ENCODE assay signal across 9 cellular contexts in genomic region chr14:91142214-91142668, GRCh38. TPM values are rescaled to one million over a fixed set of nuclear protein-coding genes. Genes with fewer than 3 reads are reported as not detected.
DNase-seq lines count a peak whose midpoint lies in the region; ATAC-seq, FAIRE-seq and TF ChIP-seq lines count a peak whose summit lies in the region.
"Had no signal": no experiment of that assay in that cellular context is flagged by ENCODE, and none has a peak within 500 bp of the region (broad histone marks: within the 10 kb centered on the region; RNA-seq: fewer than 3 reads in every experiment).

No MANE protein-coding gene starts in this region.

- no TSS peak for BruUV-seq in HepG2 (replicated peaks; lab: Mats Ljungman, UMichigan)

- H3K36me3 ChIP-seq in liver (ENCODE audit: control insufficient read depth in 4 of 4, insufficient read depth in 3 of 4, low read depth in 1 of 4, low read length in 3 of 4) (peaks cover 0 to 6% (median 3%) of the 10 kb centered on the region in 4 donors), HepG2 (replicated peaks in 1 of 2; ENCODE audit: control insufficient read depth in 1 of 2, insufficient read depth in 2 of 2, low read length in 2 of 2) (peaks cover 5 to 18% of the 10 kb centered on the region in 2 experiments)

- no peaks in the 10 kb centered on the region for H3K9me3 ChIP-seq in liver (ENCODE audit: control insufficient read depth in 4 of 4, low read length in 3 of 4)
- H3K9me3 ChIP-seq in HepG2 (ENCODE audit: low read length) = no peaks in the 10 kb centered on the region
- H3K9me3 ChIP-seq: body of pancreas had no signal

- H3K4me1 Mint-ChIP-seq in stimulated activated naive CD8-positive, alpha-beta T cell treated with anti-CD3 and anti-CD28 coated beads, Interleukin-15, amount 100 ng/mL, for 72 hours = peaks cover 64% of the 10 kb centered on the region

- peak overlapping the region; percentile 64 to 84 for H3K27ac Mint-ChIP-seq in stimulated activated naive CD8-positive, alpha-beta T cell treated with anti-CD3 and anti-CD28 coated beads, Interleukin-15, amount 100 ng/mL, for 72 hours

- WGBS in liver = 33% methylated on average over 1 of the region's 1 CpG
- 85% methylated on average over 1 of the region's 1 CpG for WGBS in HepG2 (ENCODE audit: low lambda C conversion rate)

- no peaks in the 10 kb centered on the region for H4K20me1 ChIP-seq in HepG2 (ENCODE audit: insufficient read depth, low read length)

- H3K27ac ChIP-seq in liver (ENCODE audit: low read depth in 1 of 2, low read length in 2 of 2) = peak overlapping the region; percentile 10 to 52
- no peak overlapping the region for H3K27ac ChIP-seq in HepG2 (ENCODE audit: extremely low read length, insufficient read depth, low read length)
- H3K27ac ChIP-seq: body of pancreas had no signal

- TF ChIP-seq POLR2A in HepG2 (IDR thresholded peaks at IDR 0.05; ENCODE audit: insufficient read depth in 1 of 2, low read depth in 2 of 2, low read length in 2 of 2) = no peak

- CTCF ChIA-PET in HepG2 (lab: Yijun Ruan, JAX; ENCODE audit: low intra/inter-chr PET ratio, low total read pairs) = no interaction called here

- ATAC-seq in HepG2 = no peak
- peak; percentile 70 for ATAC-seq in HG03045 (IDR thresholded peaks at IDR 0.05; ENCODE audit: unreplicated experiment)
- peak; percentile 81 for ATAC-seq in stimulated activated naive CD8-positive, alpha-beta T cell treated with anti-CD3 and anti-CD28 coated beads, Interleukin-15, amount 100 ng/mL, for 72 hours
- ATAC-seq in left ventricle myocardium superior = no peak
- ATAC-seq: body of pancreas had no signal

- no peak for DNase-seq in HepG2 (ENCODE audit: low spot score)
- peak; percentile 1 for DNase-seq in SKM-1 (lab: John Stamatoyannopoulos, UW; ENCODE audit: unreplicated experiment)
- DNase-seq in stimulated activated naive CD8-positive, alpha-beta T cell treated with anti-CD3 and anti-CD28 coated beads, Interleukin-15, amount 100 ng/mL, for 72 hours = peak in 1 of 2 donors; percentile 22
- DNase-seq in UCSD-AML1 (lab: John Stamatoyannopoulos, UW; ENCODE audit: unreplicated experiment) = no peak
- DNase-seq in cortex of kidney (lab: John Stamatoyannopoulos, UW) = no peak
- no peak for DNase-seq in left ventricle myocardium superior
- DNase-seq: body of pancreas had no signal

- peak overlapping the region in 1 of 2 donors; percentile 33 for H3K4me3 Mint-ChIP-seq in stimulated activated naive CD8-positive, alpha-beta T cell treated with anti-CD3 and anti-CD28 coated beads, Interleukin-15, amount 100 ng/mL, for 72 hours

- TF ChIP-seq RAD21 in liver (IDR thresholded peaks at IDR 0.05) (no peak), HepG2 (CRISPR knock-in tag; IDR thresholded peaks at IDR 0.05) (no peak)

- no peaks in the 10 kb centered on the region for H3K9me3 Mint-ChIP-seq in stimulated activated naive CD8-positive, alpha-beta T cell treated with anti-CD3 and anti-CD28 coated beads, Interleukin-15, amount 100 ng/mL, for 72 hours

- TF ChIP-seq EP300 in HepG2 (IDR thresholded peaks at IDR 0.05; ENCODE audit: low read depth in 2 of 2, low read length in 2 of 2) = no peak
- no peak for TF ChIP-seq EP300 in HepG2 (CRISPR knock-in tag; IDR thresholded peaks at IDR 0.05; ENCODE audit: borderline replicate concordance)

- H3K4me1 ChIP-seq in liver (ENCODE audit: control insufficient read depth in 4 of 4, insufficient read depth in 4 of 4, low read length in 3 of 4) = peaks cover 4 to 23% (median 14%) of the 10 kb centered on the region in 4 donors
- H3K4me1 ChIP-seq in HepG2 (ENCODE audit: insufficient read depth, low read length) = peaks cover 22% of the 10 kb centered on the region

- H3K79me2 ChIP-seq in HepG2 (ENCODE audit: insufficient read depth, low read length) = no peaks in the 10 kb centered on the region

- intact Hi-C loops in HepG2 (cut with micrococcal nuclease; ENCODE audit: unreplicated experiment) (no loop called here), left ventricle myocardium superior (cut with micrococcal nuclease) (no loop called here)

- in situ Hi-C loops in HepG2 (cut with HindIII; ENCODE audit: extremely low pct_ligation_motif_present, low pct_unique_long_range_greater_than_20kb) = loop anchor here (10.0 kb wide), 1 partner anchor 237 kb away; no protein-coding TSS in a partner anchor

- H3K9ac ChIP-seq in liver (ENCODE audit: low read depth in 1 of 2, low read length in 2 of 2) (no peak overlapping the region), HepG2 (ENCODE audit: insufficient read depth, low read depth, low read length) (no peak overlapping the region)

- H3K4me3 ChIP-seq in liver (ENCODE audit: low read depth in 1 of 3, low read length in 3 of 3) (no peak overlapping the region), HepG2 (replicated peaks in 1 of 3; ENCODE audit: insufficient read depth in 1 of 3, low read depth in 2 of 3, low read length in 3 of 3) (no peak overlapping the region)
- H3K4me3 ChIP-seq: body of pancreas had no signal

- POLR2A ChIA-PET in HepG2 (lab: Yijun Ruan, JAX) = no interaction called here

- H3K27me3 ChIP-seq in liver (ENCODE audit: control insufficient read depth in 4 of 4, insufficient read depth in 4 of 4, low read length in 3 of 4) (no peaks in the 10 kb centered on the region), HepG2 (ENCODE audit: control insufficient read depth in 1 of 2, insufficient read depth in 2 of 2, low read length in 2 of 2) (no peaks in the 10 kb centered on the region)
- H3K27me3 ChIP-seq: body of pancreas had no signal

- H3K27me3 Mint-ChIP-seq in stimulated activated naive CD8-positive, alpha-beta T cell treated with anti-CD3 and anti-CD28 coated beads, Interleukin-15, amount 100 ng/mL, for 72 hours = no peaks in the 10 kb centered on the region

- no peak for FAIRE-seq in HepG2 (lab: Jason Lieb, UNC)

- no peak overlapping the region for H3K4me2 ChIP-seq in HepG2 (ENCODE audit: low read depth, low read length)

- TF ChIP-seq CTCF in liver (IDR thresholded peaks at IDR 0.05; ENCODE audit: low read depth, low read length, missing input control) (no peak), HepG2 (CRISPR knock-in tag; IDR thresholded peaks at IDR 0.05) (no peak)

- no peak overlapping the region for H2AFZ ChIP-seq in HepG2 (ENCODE audit: low read length)

TF ChIP-seq in liver, 16 proteins besides CTCF, POLR2A, EP300 and RAD21:
- peak in 1 of 2 donors; percentile 27 for TF ChIP-seq HNF4A (conservative IDR thresholded peaks at IDR 0.05)
- TF ChIP-seq HNF4G (IDR thresholded peaks at IDR 0.05) = no peak
- TF ChIP-seq FOXA2 (IDR thresholded peaks at IDR 0.05) = no peak

TF ChIP-seq in HepG2, 621 proteins besides CTCF, POLR2A, EP300 and RAD21:
- TF ChIP-seq TCF12 (IDR thresholded peaks at IDR 0.05) (no peak), TCF12 (CRISPR knock-in tag; IDR thresholded peaks at IDR 0.05) (no peak)

RNA-seq across cellular contexts. Expression of gene DGLUCY, which starts 28.4 kb away (rescaled TPM):
- total RNA-seq in liver (10 to 100 TPM; 26.1 to 58.1 TPM), HepG2 (2016; rRNA removed; fragmentation: Illumina TruSeq; extraction: Trizol) (16.6 and 36.3 TPM in 2 replicates), left ventricle myocardium superior (254 TPM)
- polyA plus RNA-seq in liver (10 to 100 TPM; 17.9 to 23.6 TPM), HepG2 (2011; rRNA removed) (14.8 and 18.8 TPM in 2 replicates)
- 7.4 and 10.5 TPM in 2 replicates for total RNA-seq in HepG2 (2016; cell fraction: cytosol; rRNA removed; fragmentation: Illumina TruSeq; extraction: Trizol; ENCODE audit: low read depth)
- total RNA-seq in HepG2 (2016; cell fraction: insoluble cytoplasmic fraction; rRNA removed; fragmentation: Illumina TruSeq; extraction: Trizol) = 19.2 and 33.7 TPM in 2 replicates
- 13.9 and 17.2 TPM in 2 replicates for total RNA-seq in HepG2 (2016; cell fraction: membrane; rRNA removed; fragmentation: Illumina TruSeq; extraction: Trizol)
- 41.0 and 53.4 TPM in 2 replicates for total RNA-seq in HepG2 (2016; cell fraction: nucleus; rRNA removed; fragmentation: Illumina TruSeq; extraction: Trizol)
- 10.0 and 10.9 TPM in 2 replicates for polyA plus RNA-seq in HepG2 (2011; cell fraction: cytosol; rRNA removed)
- 69.0 and 79.9 TPM in 2 replicates for polyA plus RNA-seq in HepG2 (2011; cell fraction: nucleus; rRNA removed)
- 14.0 and 15.8 TPM in 2 replicates for polyA plus RNA-seq in HepG2 (2012)
- polyA plus RNA-seq in HepG2 (2016; cell fraction: cytosol; fragmentation: Illumina TruSeq; extraction: Trizol; ENCODE audit: low read depth) = 7.4 and 8.4 TPM in 2 replicates
- polyA plus RNA-seq in HepG2 (2016; cell fraction: insoluble cytoplasmic fraction; fragmentation: Illumina TruSeq; extraction: Trizol; ENCODE audit: low read depth) = 12.6 and 15.7 TPM in 2 replicates
- 11.4 and 11.6 TPM in 2 replicates for polyA plus RNA-seq in HepG2 (2016; cell fraction: membrane; fragmentation: Illumina TruSeq; extraction: Trizol; ENCODE audit: low read depth)
- polyA plus RNA-seq in HepG2 (2016; cell fraction: nucleus; fragmentation: Illumina TruSeq; extraction: Trizol; ENCODE audit: insufficient read depth, low read depth) = 45.5 and 47.0 TPM in 2 replicates
- 6.1 and 32.7 TPM in 2 replicates for polyA minus RNA-seq in HepG2 (2011; rRNA and poly(A)+ RNA removed; ENCODE audit: low replicate concordance)
- polyA minus RNA-seq in HepG2 (2011; cell fraction: cytosol; rRNA and poly(A)+ RNA removed) = 9.4 and 9.6 TPM in 2 replicates
- 44.3 and 59.9 TPM in 2 replicates for polyA minus RNA-seq in HepG2 (2011; cell fraction: nucleus; rRNA and poly(A)+ RNA removed)

Comparison
In these comparisons a context has a peak if more than half of its experiments do, and no peak if none do; other contexts are left out.
1. ATAC-seq: peak in HG03045 (single experiment) and stimulated activated naive CD8-positive, alpha-beta T cell treated with anti-CD3 and anti-CD28 coated beads, Interleukin-15, amount 100 ng/mL, for 72 hours (single experiment); none in HepG2 (single experiment) and left ventricle myocardium superior (single experiment).